Comparison of ENCODE assay signal across 17 cellular contexts in genomic region chr15:88651293-88651692, GRCh38. TPM values are rescaled to one million over a fixed set of nuclear protein-coding genes. Genes with fewer than 3 reads are reported as not detected.
DNase-seq lines count a peak whose midpoint lies in the region; ATAC-seq and TF ChIP-seq lines count a peak whose summit lies in the region.
"Had no signal": no experiment of that assay in that cellular context is flagged by ENCODE, and none has a peak within 500 bp of the region (broad histone marks: within the 10 kb centered on the region; RNA-seq: fewer than 3 reads in every experiment).

No MANE protein-coding gene starts in this region.

- no peaks in the 10 kb centered on the region for H3K9me3 ChIP-seq in tibial nerve
- H3K9me3 ChIP-seq: Caco-2, SJSA1 had no signal

- DNase-seq in activated naive CD4-positive, alpha-beta T cell treated with anti-CD3 and anti-CD28 coated beads for 36 hours = no peak
- no peak for DNase-seq in activated naive CD4-positive, alpha-beta T cell (lab: John Stamatoyannopoulos, UW)
- no peak for DNase-seq in memory B cell (ENCODE audit: low spot score in 2 of 2)
- no peak for DNase-seq in tibial nerve (ENCODE audit: low spot score in 2 of 2)
- no peak for DNase-seq in stimulated activated CD4-positive, alpha-beta T cell treated with anti-CD3 and anti-CD28 coated beads, Interleukin-4, amount 100 ng/mL, for 1 hour
- DNase-seq in HEK293T (ENCODE audit: extremely low spot score) = no peak
- no peak for DNase-seq in T1000 (lab: John Stamatoyannopoulos, UW)
- DNase-seq: activated CD4-positive, alpha-beta T cell treated with anti-CD3 and anti-CD28 coated beads, Interleukin-2, amount 50 U/mL, for 4 hours; Caco-2; foreskin melanocyte; NCI-H524 treated with DMSO at 0.1 percent for 48 hours; right cardiac atrium had no signal

- ATAC-seq in memory B cell (ENCODE audit: low read depth) = no peak
- ATAC-seq: activated naive CD4-positive, alpha-beta T cell treated with anti-CD3 and anti-CD28 coated beads, Interleukin-2, amount 50 U/mL, for 72 hours; right cardiac atrium had no signal

- no peaks in the 10 kb centered on the region for H3K36me3 ChIP-seq in tibial nerve
- H3K36me3 ChIP-seq: SJSA1 had no signal

- 79 to 85% methylated on average over 7 of the region's 7 CpGs for WGBS in tibial nerve, 2 donors

- CTCF ChIA-PET in activated naive CD4-positive, alpha-beta T cell treated with anti-CD3 and anti-CD28 coated beads for 36 hours (lab: Charles Lee) = no interaction called here
- CTCF ChIA-PET in HEK293T (lab: Yijun Ruan, JAX) = no interaction called here

- peaks cover 83% of the 10 kb centered on the region for H3K4me1 Mint-ChIP-seq in activated naive CD4-positive, alpha-beta T cell treated with anti-CD3 and anti-CD28 coated beads for 36 hours (ENCODE audit: low read depth)
- peaks cover 82% of the 10 kb centered on the region for H3K4me1 Mint-ChIP-seq in activated naive CD8-positive, alpha-beta T cell (ENCODE audit: low read depth)
- peaks cover 55% of the 10 kb centered on the region for H3K4me1 Mint-ChIP-seq in memory B cell

- peak overlapping the region in 3 of 4 donors; percentile 93 to 97 (median 96) for H3K27ac ChIP-seq in tibial nerve
- H3K27ac ChIP-seq: SJSA1 had no signal

- H3K27ac Mint-ChIP-seq in activated naive CD4-positive, alpha-beta T cell treated with anti-CD3 and anti-CD28 coated beads for 36 hours = peak overlapping the region; percentile 58
- peak overlapping the region; percentile 86 for H3K27ac Mint-ChIP-seq in activated naive CD8-positive, alpha-beta T cell
- H3K27ac Mint-ChIP-seq in memory B cell = peak overlapping the region; percentile 53

- peaks cover 3 to 61% (median 40%) of the 10 kb centered on the region in 4 donors for H3K4me1 ChIP-seq in tibial nerve
- H3K4me1 ChIP-seq: Caco-2 had no signal

- no peaks in the 10 kb centered on the region for H3K27me3 ChIP-seq in tibial nerve
- H3K27me3 ChIP-seq: SJSA1 had no signal

- no peaks in the 10 kb centered on the region for H3K9me3 Mint-ChIP-seq in activated naive CD4-positive, alpha-beta T cell treated with anti-CD3 and anti-CD28 coated beads for 36 hours
- H3K9me3 Mint-ChIP-seq in activated naive CD8-positive, alpha-beta T cell (ENCODE audit: low read depth) = no peaks in the 10 kb centered on the region
- no peaks in the 10 kb centered on the region for H3K9me3 Mint-ChIP-seq in memory B cell
- H3K9me3 Mint-ChIP-seq: activated naive CD4-positive, alpha-beta T cell treated with anti-CD3 and anti-CD28 coated beads, Interleukin-2, amount 50 U/mL, for 72 hours; neural crest cell had no signal

- no peaks in the 10 kb centered on the region for H3K36me3 Mint-ChIP-seq in activated naive CD4-positive, alpha-beta T cell treated with anti-CD3 and anti-CD28 coated beads for 36 hours (ENCODE audit: low read depth)
- peaks cover 1% of the 10 kb centered on the region for H3K36me3 Mint-ChIP-seq in activated naive CD8-positive, alpha-beta T cell
- H3K36me3 Mint-ChIP-seq in memory B cell = peaks cover 19% of the 10 kb centered on the region

- H3K27me3 Mint-ChIP-seq in activated naive CD4-positive, alpha-beta T cell treated with anti-CD3 and anti-CD28 coated beads for 36 hours (ENCODE audit: low read depth) = no peaks in the 10 kb centered on the region
- no peaks in the 10 kb centered on the region for H3K27me3 Mint-ChIP-seq in activated naive CD8-positive, alpha-beta T cell
- no peaks in the 10 kb centered on the region for H3K27me3 Mint-ChIP-seq in memory B cell

- H3K4me3 ChIP-seq in tibial nerve = no peak overlapping the region
- H3K4me3 ChIP-seq: lung, SJSA1 had no signal

- no peak overlapping the region for H3K4me3 Mint-ChIP-seq in activated naive CD4-positive, alpha-beta T cell treated with anti-CD3 and anti-CD28 coated beads for 36 hours
- H3K4me3 Mint-ChIP-seq in activated naive CD8-positive, alpha-beta T cell = peak overlapping the region; percentile 49
- no peak overlapping the region for H3K4me3 Mint-ChIP-seq in memory B cell
- H3K4me3 Mint-ChIP-seq: neural crest cell had no signal

- intact Hi-C loops in activated naive CD4-positive, alpha-beta T cell treated with anti-CD3 and anti-CD28 coated beads for 36 hours (cut with micrococcal nuclease) = no loop called here

- TF ChIP-seq EP300 in tibial nerve (IDR thresholded peaks at IDR 0.05) = no peak

- no peak for TF ChIP-seq POLR2A in tibial nerve (IDR thresholded peaks at IDR 0.05)

- POLR2A ChIA-PET in HEK293T (lab: Yijun Ruan, JAX) = no interaction called here

- TF ChIP-seq CTCF in tibial nerve (IDR thresholded peaks at IDR 0.05) = no peak

TF ChIP-seq in HEK293T, 16 proteins besides CTCF, POLR2A, EP300 and RAD21:
- no peak for TF ChIP-seq HDGF (IDR thresholded peaks at IDR 0.05; ENCODE audit: borderline replicate concordance)
- no peak for TF ChIP-seq ELF4 (IDR thresholded peaks at IDR 0.05)
- TF ChIP-seq TARDBP (IDR thresholded peaks at IDR 0.05) = no peak
- no peak for TF ChIP-seq ARNT (IDR thresholded peaks at IDR 0.05)
- no peak for TF ChIP-seq BHLHE40 (IDR thresholded peaks at IDR 0.05; ENCODE audit: borderline replicate concordance)
- TF ChIP-seq CTBP1 (IDR thresholded peaks at IDR 0.05; ENCODE audit: borderline replicate concordance) = no peak
- TF ChIP-seq FOXA1 (IDR thresholded peaks at IDR 0.05) = no peak
- no peak for TF ChIP-seq SUZ12 (IDR thresholded peaks at IDR 0.05)
- TF ChIP-seq SP1 (IDR thresholded peaks at IDR 0.05) = no peak
- no peak for TF ChIP-seq FOXK2 (IDR thresholded peaks at IDR 0.05)
- no peak for TF ChIP-seq ZNF384 (IDR thresholded peaks at IDR 0.05)
- TF ChIP-seq PKNOX1 (IDR thresholded peaks at IDR 0.05) = no peak
- TF ChIP-seq LEF1 (IDR thresholded peaks at IDR 0.05; ENCODE audit: borderline replicate concordance) = no peak
- no peak for TF ChIP-seq FOXM1 (IDR thresholded peaks at IDR 0.05; ENCODE audit: borderline replicate concordance)
- no peak for TF ChIP-seq L3MBTL2 (conservative IDR thresholded peaks at IDR 0.05)
- TF ChIP-seq NFRKB (IDR thresholded peaks at IDR 0.05) = no peak
TF ChIP-seq in HEK293T: peak in this region for 0.

RNA-seq across cellular contexts. Expression of gene ISG20, which starts 12.5 kb away (rescaled TPM):
- total RNA-seq in activated naive CD4-positive, alpha-beta T cell treated with anti-CD3 and anti-CD28 coated beads for 36 hours = 10 to 100 TPM; 51.2 to 56.5 TPM
- total RNA-seq in tibial nerve = 10 to 100 TPM; 18.2 to 34.5 (median 23.8) TPM

RNA-seq across cellular contexts. Expression of gene AEN, which starts 30.2 kb away (rescaled TPM):
- total RNA-seq in activated naive CD4-positive, alpha-beta T cell treated with anti-CD3 and anti-CD28 coated beads for 36 hours = 10 to 100 TPM; 85.2 to 87.2 TPM
- total RNA-seq in tibial nerve = 10 to 100 TPM; 10.1 to 17.8 (median 13.1) TPM

Comparison
In these comparisons a context has a peak if more than half of its experiments do, and no peak if none do; other contexts are left out.
1. RNA of gene AEN, which starts 30.2 kb away (total RNA-seq): 85.2 to 87.2 TPM in activated naive CD4-positive, alpha-beta T cell treated with anti-CD3 and anti-CD28 coated beads for 36 hours; 10.1 to 17.8 TPM in tibial nerve; every median in the first group is over 4 times any median in the second.
2. Peak in every context shown above with its lines, with median percentiles within 50 percentile points of each other: H3K27ac Mint-ChIP-seq.